In the genomic region with DNA sequence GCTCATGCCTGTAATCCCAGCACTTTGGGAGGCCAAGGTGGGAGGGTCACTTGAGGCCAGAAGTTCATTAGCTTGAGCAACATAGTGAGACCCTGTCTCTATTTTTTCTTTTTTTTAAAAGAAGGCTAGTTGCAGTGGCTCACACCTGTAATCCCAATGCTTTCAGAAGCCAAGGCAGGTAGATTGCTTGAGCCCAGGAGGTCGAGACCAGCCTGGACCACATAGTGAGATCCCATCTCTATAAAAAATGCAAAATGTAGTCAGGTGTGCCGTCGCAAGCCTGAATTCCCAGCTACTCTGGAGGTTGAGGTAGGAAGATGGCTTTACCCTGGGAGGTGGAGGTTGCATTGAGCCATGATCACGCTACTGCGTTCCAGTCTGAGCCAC, we compare ENCODE assay signal across 24 cellular contexts. TPM values are rescaled to one million over a fixed set of nuclear protein-coding genes. Genes with fewer than 3 reads are reported as not detected.
DNase-seq lines count a peak whose midpoint lies in the region; ATAC-seq, FAIRE-seq and TF ChIP-seq lines count a peak whose summit lies in the region.
"Had no signal": no experiment of that assay in that cellular context is flagged by ENCODE, and none has a peak within 500 bp of the region (broad histone marks: within the 10 kb centered on the region; RNA-seq: fewer than 3 reads in every experiment).

No MANE protein-coding gene starts in this region.

- intact Hi-C loops in HepG2 (cut with micrococcal nuclease; ENCODE audit: unreplicated experiment) = no loop called here
- intact Hi-C loops in right lobe of liver (cut with DNase I) = no loop called here

- H4K8ac ChIP-seq in neuronal stem cell (ENCODE audit: low read depth, low read length) = no peak overlapping the region

- H3K23ac ChIP-seq in neuronal stem cell (ENCODE audit: low read depth, low read length, poor library complexity) = no peak overlapping the region

- peak overlapping the region; percentile 77 for H2AK5ac ChIP-seq in neuronal stem cell (ENCODE audit: low read depth, low read length)

- TF ChIP-seq CTCF in HepG2 (CRISPR knock-in tag; IDR thresholded peaks at IDR 0.05) (no peak), right lobe of liver (IDR thresholded peaks at IDR 0.05) (no peak), brain (conservative IDR thresholded peaks at IDR 0.05) (no peak)

- H3K4me2 ChIP-seq in HepG2 (ENCODE audit: low read depth, low read length) (no peak overlapping the region), neuronal stem cell (ENCODE audit: insufficient read depth, low read length, poor library complexity, severe bottlenecking) (no peak overlapping the region)
- H3K4me2 ChIP-seq: BLaER1, GM23338 had no signal

- H3K4ac ChIP-seq in neuronal stem cell (ENCODE audit: low read length) = no peak overlapping the region

- no TSS peak for BruUV-seq in HepG2 (replicated peaks; lab: Mats Ljungman, UMichigan)

- H2BK12ac ChIP-seq in neuronal stem cell (ENCODE audit: low read length) = no peak overlapping the region

- H3K36me3 ChIP-seq in HepG2 (replicated peaks in 1 of 2; ENCODE audit: control insufficient read depth in 1 of 2, insufficient read depth in 2 of 2, low read length in 2 of 2) (no peaks in the 10 kb centered on the region), right lobe of liver (no peaks in the 10 kb centered on the region), neuronal stem cell (replicated peaks in 1 of 2; ENCODE audit: control insufficient read depth in 2 of 2, insufficient read depth in 2 of 2, low read length in 2 of 2) (peaks cover 2 to 12% of the 10 kb centered on the region in 2 donors)
- H3K36me3 ChIP-seq: BLaER1, HAP-1 had no signal

- no peak overlapping the region for H3K27ac ChIP-seq in HepG2 (ENCODE audit: extremely low read length, insufficient read depth, low read length)
- no peak overlapping the region for H3K27ac ChIP-seq in right lobe of liver
- H3K27ac ChIP-seq in neuronal stem cell (replicated peaks; ENCODE audit: low read length) = no peak overlapping the region
- H3K27ac ChIP-seq: BLaER1, C4-2B had no signal

- peaks cover 5% of the 10 kb centered on the region for H3K79me1 ChIP-seq in neuronal stem cell (ENCODE audit: low read depth, low read length)

- H3K4me1 ChIP-seq in HepG2 (ENCODE audit: insufficient read depth, low read length) (peaks cover 53% of the 10 kb centered on the region), right lobe of liver (peaks cover 0 to 9% (median 3%) of the 10 kb centered on the region in 4 donors), neuronal stem cell (ENCODE audit: control insufficient read depth in 2 of 2, insufficient read depth in 1 of 2, low read depth in 1 of 2, low read length in 2 of 2) (peaks cover 31 to 36% of the 10 kb centered on the region in 2 donors)
- H3K4me1 ChIP-seq: Caco-2, HAP-1 had no signal

- TF ChIP-seq POLR2A in HepG2 (IDR thresholded peaks at IDR 0.05; ENCODE audit: insufficient read depth in 1 of 2, low read depth in 2 of 2, low read length in 2 of 2) = no peak
- no peak for TF ChIP-seq POLR2A in right lobe of liver (IDR thresholded peaks at IDR 0.05)

- 53% methylated on average over 5 of the region's 5 CpGs for WGBS in HepG2 (ENCODE audit: low lambda C conversion rate)
- WGBS in right lobe of liver (ENCODE audit: insufficient coverage, low coverage, low lambda C conversion rate, missing lambda C conversion rate) = 88% methylated on average over 3 of the region's 5 CpGs
- WGBS in neuronal stem cell (ENCODE audit: extremely low coverage in 2 of 2, insufficient read length in 2 of 2, insufficient replicate concordance in 1 of 2), 2 donors = no CpG with 5 or more reads among the region's 5 CpGs

- no peak overlapping the region for H3K18ac ChIP-seq in neuronal stem cell (ENCODE audit: low read length)

- H3K36me3 Mint-ChIP-seq in T-helper 17 cell (ENCODE audit: low read depth) = no peaks in the 10 kb centered on the region
- peaks cover 43% of the 10 kb centered on the region for H3K36me3 Mint-ChIP-seq in brain
- H3K36me3 Mint-ChIP-seq: CD4-positive, CD25-positive, alpha-beta regulatory T cell; CD8-positive, alpha-beta T cell had no signal

- TF ChIP-seq RAD21 in HepG2 (CRISPR knock-in tag; IDR thresholded peaks at IDR 0.05) = no peak

- H3K9ac ChIP-seq in HepG2 (ENCODE audit: insufficient read depth, low read depth, low read length) (no peak overlapping the region), neuronal stem cell (ENCODE audit: low read depth, low read length, poor library complexity) (no peak overlapping the region)
- H3K9ac ChIP-seq: BLaER1 had no signal

- H3K27me3 ChIP-seq in HepG2 (ENCODE audit: control insufficient read depth in 1 of 2, insufficient read depth in 2 of 2, low read length in 2 of 2) (peaks cover 1 to 17% of the 10 kb centered on the region in 2 experiments; a peak in 4 of 5 replicates), right lobe of liver (no peaks in the 10 kb centered on the region), neuronal stem cell (ENCODE audit: control insufficient read depth in 3 of 3, insufficient read depth in 3 of 3, low read depth in 1 of 3, low read length in 3 of 3) (no peaks in the 10 kb centered on the region)

- FAIRE-seq in HepG2 (lab: Jason Lieb, UNC) = no peak
- FAIRE-seq: GM12878, GM19239, H54 had no signal

- ATAC-seq in HepG2 = no peak
- ATAC-seq in right lobe of liver = no peak
- ATAC-seq in T-helper 17 cell = no peak
- ATAC-seq in GM19455 (IDR thresholded peaks at IDR 0.05; ENCODE audit: unreplicated experiment) = no peak
- no peak for ATAC-seq in HG03039 (IDR thresholded peaks at IDR 0.05; ENCODE audit: unreplicated experiment)
- ATAC-seq: CD8-positive, alpha-beta T cell; GM12878; GM23338 had no signal

- H2BK120ac ChIP-seq in neuronal stem cell (ENCODE audit: low read depth, low read length) = peak overlapping the region; percentile 98

- H3K79me2 ChIP-seq in HepG2 (ENCODE audit: insufficient read depth, low read length) = no peaks in the 10 kb centered on the region

- no peaks in the 10 kb centered on the region for H3K9me3 Mint-ChIP-seq in brain
- H3K9me3 Mint-ChIP-seq: CD4-positive, CD25-positive, alpha-beta regulatory T cell; CD8-positive, alpha-beta T cell; GM23338 had no signal

- H2AFZ ChIP-seq in HepG2 (ENCODE audit: low read length) (no peak overlapping the region), neuronal stem cell (ENCODE audit: low read length) (no peak overlapping the region)
- H2AFZ ChIP-seq: GM23338 had no signal

- DNase-seq in HepG2 (ENCODE audit: low spot score) (no peak), right lobe of liver (no peak), T-helper 17 cell (no peak), neuronal stem cell (ENCODE audit: low spot score) (no peak), AG08395 (ENCODE audit: low spot score) (no peak)
- DNase-seq: Caco-2; CD4-positive, CD25-positive, alpha-beta regulatory T cell; CD8-positive, alpha-beta T cell; DMS 273 treated with DMSO at 0.1 percent for 48 hours; DMS79; EL; GDM1 had no signal

- H3K27ac Mint-ChIP-seq in T-helper 17 cell (peak overlapping the region; percentile 70), brain (peak overlapping the region in 4 of 5 experiments; percentile 69 to 100 (median 84))
- H3K27ac Mint-ChIP-seq: B cell; CD4-positive, CD25-positive, alpha-beta regulatory T cell; CD8-positive, alpha-beta T cell; GM23338 had no signal

- no peak overlapping the region for H4K91ac ChIP-seq in neuronal stem cell (ENCODE audit: low read depth, low read length, poor library complexity)

- no peak overlapping the region for H3K4me3 Mint-ChIP-seq in T-helper 17 cell
- no peak overlapping the region for H3K4me3 Mint-ChIP-seq in brain
- H3K4me3 Mint-ChIP-seq: B cell; CD4-positive, CD25-positive, alpha-beta regulatory T cell; CD8-positive, alpha-beta T cell; GM23338 had no signal

- H4K20me1 ChIP-seq in HepG2 (ENCODE audit: insufficient read depth, low read length) = no peaks in the 10 kb centered on the region
- H4K20me1 ChIP-seq: BLaER1 had no signal

- H2BK15ac ChIP-seq in neuronal stem cell (ENCODE audit: low read length) = peak overlapping the region; percentile 76

- H3K4me1 Mint-ChIP-seq in T-helper 17 cell (peaks cover 17% of the 10 kb centered on the region), brain (peaks cover 58% of the 10 kb centered on the region)

- H3K4me3 ChIP-seq in HepG2 (replicated peaks in 1 of 3; ENCODE audit: insufficient read depth in 1 of 3, low read depth in 2 of 3, low read length in 3 of 3) (no peak overlapping the region), right lobe of liver (no peak overlapping the region), neuronal stem cell (ENCODE audit: low read length in 2 of 2) (no peak overlapping the region)
- H3K4me3 ChIP-seq: BLaER1, GM12878, GM23338, HAP-1 had no signal

- H3K9me3 ChIP-seq in HepG2 (ENCODE audit: low read length) (no peaks in the 10 kb centered on the region), right lobe of liver (no peaks in the 10 kb centered on the region), T-helper 17 cell (ENCODE audit: control insufficient read depth, low read length, poor library complexity, severe bottlenecking) (no peaks in the 10 kb centered on the region), neuronal stem cell (replicated peaks in 1 of 2; ENCODE audit: control insufficient read depth in 2 of 2, insufficient read depth in 1 of 2, low read depth in 1 of 2, low read length in 2 of 2) (no peaks in the 10 kb centered on the region)
- H3K9me3 ChIP-seq: BLaER1, Caco-2, HAP-1 had no signal

- CTCF ChIA-PET in HepG2 (lab: Yijun Ruan, JAX; ENCODE audit: low intra/inter-chr PET ratio, low total read pairs) = interaction anchor here (1.2 kb wide), 1 partner anchor 68 kb away, joined by 3 read pairs; no protein-coding TSS in a partner anchor

- H2BK5ac ChIP-seq in neuronal stem cell (ENCODE audit: low read length) = peak overlapping the region; percentile 71

- TF ChIP-seq EP300 in HepG2 (IDR thresholded peaks at IDR 0.05; ENCODE audit: low read depth in 2 of 2, low read length in 2 of 2) (no peak), HepG2 (CRISPR knock-in tag; IDR thresholded peaks at IDR 0.05; ENCODE audit: borderline replicate concordance) (no peak)

- H3K27me3 Mint-ChIP-seq in T-helper 17 cell (no peaks in the 10 kb centered on the region), brain (no peaks in the 10 kb centered on the region)

- in situ Hi-C loops in HepG2 (cut with HindIII; ENCODE audit: extremely low pct_ligation_motif_present, low pct_unique_long_range_greater_than_20kb) = no loop called here

- H3K14ac ChIP-seq in neuronal stem cell (ENCODE audit: low read length) = no peak overlapping the region

- POLR2A ChIA-PET in HepG2 (lab: Yijun Ruan, JAX) = no interaction called here

RNA-seq across cellular contexts. Expression of gene NYAP1, which starts 7.5 kb away (rescaled TPM):
- total RNA-seq in HepG2 (2016; rRNA removed; fragmentation: Illumina TruSeq; extraction: Trizol) = 0.15 TPM in 2 replicates
- not detected in 2 replicates for total RNA-seq in HepG2 (2016; cell fraction: cytosol; rRNA removed; fragmentation: Illumina TruSeq; extraction: Trizol; ENCODE audit: low read depth)
- 0.09 and 0.26 TPM in 2 replicates for total RNA-seq in HepG2 (2016; cell fraction: insoluble cytoplasmic fraction; rRNA removed; fragmentation: Illumina TruSeq; extraction: Trizol)
- total RNA-seq in HepG2 (2016; cell fraction: membrane; rRNA removed; fragmentation: Illumina TruSeq; extraction: Trizol) = 0.55 TPM in 1 of 2 replicates, not detected in the other
- total RNA-seq in HepG2 (2016; cell fraction: nucleus; rRNA removed; fragmentation: Illumina TruSeq; extraction: Trizol) = 0.09 and 0.22 TPM in 2 replicates
- 0.46 and 0.76 TPM in 2 replicates for polyA plus RNA-seq in HepG2 (2011; rRNA removed)
- polyA plus RNA-seq in HepG2 (2011; cell fraction: cytosol; rRNA removed) = 0.44 and 0.70 TPM in 2 replicates
- polyA plus RNA-seq in HepG2 (2011; cell fraction: nucleus; rRNA removed) = 2.4 and 2.9 TPM in 2 replicates
- 0.60 and 0.88 TPM in 2 replicates for polyA plus RNA-seq in HepG2 (2012)
- 0.07 and 0.09 TPM in 2 replicates for polyA plus RNA-seq in HepG2 (2016; cell fraction: cytosol; fragmentation: Illumina TruSeq; extraction: Trizol; ENCODE audit: low read depth)
- 0.08 TPM in 1 of 2 replicates, not detected in the other for polyA plus RNA-seq in HepG2 (2016; cell fraction: insoluble cytoplasmic fraction; fragmentation: Illumina TruSeq; extraction: Trizol; ENCODE audit: low read depth)
- polyA plus RNA-seq in HepG2 (2016; cell fraction: membrane; fragmentation: Illumina TruSeq; extraction: Trizol; ENCODE audit: low read depth) = 0.07 TPM in 1 of 2 replicates, not detected in the other
- 0.77 and 0.83 TPM in 2 replicates for polyA plus RNA-seq in HepG2 (2016; cell fraction: nucleus; fragmentation: Illumina TruSeq; extraction: Trizol; ENCODE audit: insufficient read depth, low read depth)
- polyA minus RNA-seq in HepG2 (2011; rRNA and poly(A)+ RNA removed; ENCODE audit: low replicate concordance) = 0.62 TPM in 1 of 2 replicates, not detected in the other
- polyA minus RNA-seq in HepG2 (2011; cell fraction: cytosol; rRNA and poly(A)+ RNA removed) = 0.53 and 0.99 TPM in 2 replicates
- polyA minus RNA-seq in HepG2 (2011; cell fraction: nucleus; rRNA and poly(A)+ RNA removed) = 0.62 and 0.64 TPM in 2 replicates
- total RNA-seq in right lobe of liver = under 1 TPM; 0.06 to 0.74 (median 0.32) TPM
- 1 to 10 TPM; 1.3 TPM for total RNA-seq in T-helper 17 cell
- polyA plus RNA-seq in brain (ENCODE audit: insufficient read depth, low read depth, low replicate concordance) = 20.8 TPM
- polyA plus RNA-seq in neuronal stem cell (2013, experiment 1 of 2) = 4.4 TPM
- polyA plus RNA-seq in neuronal stem cell (2013, experiment 2 of 2) = 4.5 TPM
- total RNA-seq: A172, B cell had no signal
- polyA plus RNA-seq: CD4-positive, CD25-positive, alpha-beta regulatory T cell had no signal

RNA-seq across cellular contexts. Expression of gene TSC22D4, which starts 12.2 kb away (rescaled TPM):
- 6.3 and 7.7 TPM in 2 replicates for total RNA-seq in HepG2 (2016; rRNA removed; fragmentation: Illumina TruSeq; extraction: Trizol)
- total RNA-seq in HepG2 (2016; cell fraction: cytosol; rRNA removed; fragmentation: Illumina TruSeq; extraction: Trizol; ENCODE audit: low read depth) = 2.6 and 2.9 TPM in 2 replicates
- total RNA-seq in HepG2 (2016; cell fraction: insoluble cytoplasmic fraction; rRNA removed; fragmentation: Illumina TruSeq; extraction: Trizol) = 5.6 and 7.4 TPM in 2 replicates
- total RNA-seq in HepG2 (2016; cell fraction: membrane; rRNA removed; fragmentation: Illumina TruSeq; extraction: Trizol) = 4.7 and 8.1 TPM in 2 replicates
- 4.4 and 5.5 TPM in 2 replicates for total RNA-seq in HepG2 (2016; cell fraction: nucleus; rRNA removed; fragmentation: Illumina TruSeq; extraction: Trizol)
- polyA plus RNA-seq in HepG2 (2011; rRNA removed) = 8.7 and 10.1 TPM in 2 replicates
- 6.5 and 10.9 TPM in 2 replicates for polyA plus RNA-seq in HepG2 (2011; cell fraction: cytosol; rRNA removed)
- 17.7 and 20.7 TPM in 2 replicates for polyA plus RNA-seq in HepG2 (2011; cell fraction: nucleus; rRNA removed)
- polyA plus RNA-seq in HepG2 (2012) = 6.9 and 11.5 TPM in 2 replicates
- 2.7 and 4.0 TPM in 2 replicates for polyA plus RNA-seq in HepG2 (2016; cell fraction: cytosol; fragmentation: Illumina TruSeq; extraction: Trizol; ENCODE audit: low read depth)
- 10.1 and 11.1 TPM in 2 replicates for polyA plus RNA-seq in HepG2 (2016; cell fraction: insoluble cytoplasmic fraction; fragmentation: Illumina TruSeq; extraction: Trizol; ENCODE audit: low read depth)
- polyA plus RNA-seq in HepG2 (2016; cell fraction: membrane; fragmentation: Illumina TruSeq; extraction: Trizol; ENCODE audit: low read depth) = 6.2 and 8.1 TPM in 2 replicates
- 13.1 and 14.8 TPM in 2 replicates for polyA plus RNA-seq in HepG2 (2016; cell fraction: nucleus; fragmentation: Illumina TruSeq; extraction: Trizol; ENCODE audit: insufficient read depth, low read depth)
- polyA minus RNA-seq in HepG2 (2011; rRNA and poly(A)+ RNA removed; ENCODE audit: low replicate concordance) = 9.9 and 13.8 TPM in 2 replicates
- 7.0 and 9.1 TPM in 2 replicates for polyA minus RNA-seq in HepG2 (2011; cell fraction: cytosol; rRNA and poly(A)+ RNA removed)
- polyA minus RNA-seq in HepG2 (2011; cell fraction: nucleus; rRNA and poly(A)+ RNA removed) = 3.0 and 4.5 TPM in 2 replicates
- 10 to 100 TPM; 12.5 to 20.5 (median 17.0) TPM for total RNA-seq in right lobe of liver
- total RNA-seq in T-helper 17 cell = 100 to 1,000 TPM in 1 of 2 donors, 10 to 100 TPM in 1; 94.7 to 104 TPM
- 383 TPM for polyA plus RNA-seq in brain (ENCODE audit: insufficient read depth, low read depth, low replicate concordance)
- polyA plus RNA-seq in neuronal stem cell (2013, experiment 1 of 2) = 17.3 TPM
- 16.1 TPM for polyA plus RNA-seq in neuronal stem cell (2013, experiment 2 of 2)

RNA-seq across cellular contexts. Expression of gene SPACDR, which starts 27.1 kb away (rescaled TPM):
- total RNA-seq in HepG2 (2016; rRNA removed; fragmentation: Illumina TruSeq; extraction: Trizol) (not detected in 2 replicates), right lobe of liver (not detected), T-helper 17 cell (1 to 10 TPM; 1.4 to 1.7 TPM)
- not detected in 2 replicates for total RNA-seq in HepG2 (2016; cell fraction: cytosol; rRNA removed; fragmentation: Illumina TruSeq; extraction: Trizol; ENCODE audit: low read depth)
- total RNA-seq in HepG2 (2016; cell fraction: insoluble cytoplasmic fraction; rRNA removed; fragmentation: Illumina TruSeq; extraction: Trizol) = 0.15 TPM in 1 of 2 replicates, not detected in the other
- total RNA-seq in HepG2 (2016; cell fraction: membrane; rRNA removed; fragmentation: Illumina TruSeq; extraction: Trizol) = not detected in 2 replicates
- total RNA-seq in HepG2 (2016; cell fraction: nucleus; rRNA removed; fragmentation: Illumina TruSeq; extraction: Trizol) = not detected in 2 replicates
- polyA plus RNA-seq in HepG2 (2011; rRNA removed) (0.24 and 0.41 TPM in 2 replicates), brain (ENCODE audit: insufficient read depth, low read depth, low replicate concordance) (1.6 TPM)
- 0.16 TPM in 1 of 2 replicates, not detected in the other for polyA plus RNA-seq in HepG2 (2011; cell fraction: cytosol; rRNA removed)
- polyA plus RNA-seq in HepG2 (2011; cell fraction: nucleus; rRNA removed) = 0.55 and 0.99 TPM in 2 replicates
- polyA plus RNA-seq in HepG2 (2012) = 0.20 TPM in 1 of 2 replicates, not detected in the other
- not detected in 2 replicates for polyA plus RNA-seq in HepG2 (2016; cell fraction: cytosol; fragmentation: Illumina TruSeq; extraction: Trizol; ENCODE audit: low read depth)
- polyA plus RNA-seq in HepG2 (2016; cell fraction: insoluble cytoplasmic fraction; fragmentation: Illumina TruSeq; extraction: Trizol; ENCODE audit: low read depth) = not detected in 2 replicates
- 0.26 TPM in 1 of 2 replicates, not detected in the other for polyA plus RNA-seq in HepG2 (2016; cell fraction: membrane; fragmentation: Illumina TruSeq; extraction: Trizol; ENCODE audit: low read depth)
- not detected in 2 replicates for polyA plus RNA-seq in HepG2 (2016; cell fraction: nucleus; fragmentation: Illumina TruSeq; extraction: Trizol; ENCODE audit: insufficient read depth, low read depth)
- polyA minus RNA-seq in HepG2 (2011; rRNA and poly(A)+ RNA removed; ENCODE audit: low replicate concordance) = 0.14 and 0.65 TPM in 2 replicates
- polyA minus RNA-seq in HepG2 (2011; cell fraction: cytosol; rRNA and poly(A)+ RNA removed) = not detected in 2 replicates
- polyA minus RNA-seq in HepG2 (2011; cell fraction: nucleus; rRNA and poly(A)+ RNA removed) = not detected in 2 replicates
- polyA plus RNA-seq in neuronal stem cell (2013, experiment 1 of 2) = 1.6 TPM
- polyA plus RNA-seq in neuronal stem cell (2013, experiment 2 of 2) = 1.2 TPM

RNA-seq across cellular contexts. Expression of gene AGFG2, which starts 47.8 kb away (rescaled TPM):
- total RNA-seq in HepG2 (2016; rRNA removed; fragmentation: Illumina TruSeq; extraction: Trizol) = 117 and 132 TPM in 2 replicates
- total RNA-seq in HepG2 (2016; cell fraction: cytosol; rRNA removed; fragmentation: Illumina TruSeq; extraction: Trizol; ENCODE audit: low read depth) = 31.9 and 33.3 TPM in 2 replicates
- 111 and 137 TPM in 2 replicates for total RNA-seq in HepG2 (2016; cell fraction: insoluble cytoplasmic fraction; rRNA removed; fragmentation: Illumina TruSeq; extraction: Trizol)
- 66.9 and 73.0 TPM in 2 replicates for total RNA-seq in HepG2 (2016; cell fraction: membrane; rRNA removed; fragmentation: Illumina TruSeq; extraction: Trizol)
- 58.2 and 67.9 TPM in 2 replicates for total RNA-seq in HepG2 (2016; cell fraction: nucleus; rRNA removed; fragmentation: Illumina TruSeq; extraction: Trizol)
- polyA plus RNA-seq in HepG2 (2011; rRNA removed) = 125 and 127 TPM in 2 replicates
- polyA plus RNA-seq in HepG2 (2011; cell fraction: cytosol; rRNA removed) = 56.3 and 126 TPM in 2 replicates
- 211 and 341 TPM in 2 replicates for polyA plus RNA-seq in HepG2 (2011; cell fraction: nucleus; rRNA removed)
- 63.5 and 68.9 TPM in 2 replicates for polyA plus RNA-seq in HepG2 (2012)
- polyA plus RNA-seq in HepG2 (2016; cell fraction: cytosol; fragmentation: Illumina TruSeq; extraction: Trizol; ENCODE audit: low read depth) = 20.7 and 23.5 TPM in 2 replicates
- 136 and 157 TPM in 2 replicates for polyA plus RNA-seq in HepG2 (2016; cell fraction: insoluble cytoplasmic fraction; fragmentation: Illumina TruSeq; extraction: Trizol; ENCODE audit: low read depth)
- 44.8 and 50.5 TPM in 2 replicates for polyA plus RNA-seq in HepG2 (2016; cell fraction: membrane; fragmentation: Illumina TruSeq; extraction: Trizol; ENCODE audit: low read depth)
- polyA plus RNA-seq in HepG2 (2016; cell fraction: nucleus; fragmentation: Illumina TruSeq; extraction: Trizol; ENCODE audit: insufficient read depth, low read depth) = 131 TPM in 2 replicates
- polyA minus RNA-seq in HepG2 (2011; rRNA and poly(A)+ RNA removed; ENCODE audit: low replicate concordance) = 24.8 and 334 TPM in 2 replicates
- 131 and 176 TPM in 2 replicates for polyA minus RNA-seq in HepG2 (2011; cell fraction: cytosol; rRNA and poly(A)+ RNA removed)
- 107 and 124 TPM in 2 replicates for polyA minus RNA-seq in HepG2 (2011; cell fraction: nucleus; rRNA and poly(A)+ RNA removed)
- total RNA-seq in right lobe of liver = 10 to 100 TPM; 52.9 to 86.3 (median 69.8) TPM
- total RNA-seq in T-helper 17 cell = 10 to 100 TPM; 33.1 to 45.9 TPM
- polyA plus RNA-seq in brain (ENCODE audit: insufficient read depth, low read depth, low replicate concordance) = 44.8 TPM
- 3.2 TPM for polyA plus RNA-seq in neuronal stem cell (2013, experiment 1 of 2)
- 4.6 TPM for polyA plus RNA-seq in neuronal stem cell (2013, experiment 2 of 2)

RNA-seq across cellular contexts. Expression of gene PPP1R35, which starts 54.9 kb away (rescaled TPM):
- total RNA-seq in HepG2 (2016; rRNA removed; fragmentation: Illumina TruSeq; extraction: Trizol) = 16.7 and 24.8 TPM in 2 replicates
- 16.5 and 21.7 TPM in 2 replicates for total RNA-seq in HepG2 (2016; cell fraction: cytosol; rRNA removed; fragmentation: Illumina TruSeq; extraction: Trizol; ENCODE audit: low read depth)
- total RNA-seq in HepG2 (2016; cell fraction: insoluble cytoplasmic fraction; rRNA removed; fragmentation: Illumina TruSeq; extraction: Trizol) = 19.3 and 24.7 TPM in 2 replicates
- total RNA-seq in HepG2 (2016; cell fraction: membrane; rRNA removed; fragmentation: Illumina TruSeq; extraction: Trizol) = 16.5 and 20.1 TPM in 2 replicates
- 13.8 and 17.9 TPM in 2 replicates for total RNA-seq in HepG2 (2016; cell fraction: nucleus; rRNA removed; fragmentation: Illumina TruSeq; extraction: Trizol)
- 26.4 and 29.0 TPM in 2 replicates for polyA plus RNA-seq in HepG2 (2011; rRNA removed)
- polyA plus RNA-seq in HepG2 (2011; cell fraction: cytosol; rRNA removed) = 18.0 and 33.0 TPM in 2 replicates
- polyA plus RNA-seq in HepG2 (2011; cell fraction: nucleus; rRNA removed) = 102 and 127 TPM in 2 replicates
- polyA plus RNA-seq in HepG2 (2012) = 17.6 and 20.1 TPM in 2 replicates
- polyA plus RNA-seq in HepG2 (2016; cell fraction: cytosol; fragmentation: Illumina TruSeq; extraction: Trizol; ENCODE audit: low read depth) = 16.5 and 23.2 TPM in 2 replicates
- 21.3 TPM in 2 replicates for polyA plus RNA-seq in HepG2 (2016; cell fraction: insoluble cytoplasmic fraction; fragmentation: Illumina TruSeq; extraction: Trizol; ENCODE audit: low read depth)
- polyA plus RNA-seq in HepG2 (2016; cell fraction: membrane; fragmentation: Illumina TruSeq; extraction: Trizol; ENCODE audit: low read depth) = 13.7 and 17.5 TPM in 2 replicates
- polyA plus RNA-seq in HepG2 (2016; cell fraction: nucleus; fragmentation: Illumina TruSeq; extraction: Trizol; ENCODE audit: insufficient read depth, low read depth) = 39.6 and 40.4 TPM in 2 replicates
- polyA minus RNA-seq in HepG2 (2011; rRNA and poly(A)+ RNA removed; ENCODE audit: low replicate concordance) = 13.2 and 24.1 TPM in 2 replicates
- polyA minus RNA-seq in HepG2 (2011; cell fraction: cytosol; rRNA and poly(A)+ RNA removed) = 10.6 and 13.9 TPM in 2 replicates
- 7.1 and 7.3 TPM in 2 replicates for polyA minus RNA-seq in HepG2 (2011; cell fraction: nucleus; rRNA and poly(A)+ RNA removed)
- 10 to 100 TPM in 5 of 6 experiments, 1 to 10 TPM in 1; 9.8 to 26.8 (median 13.2) TPM for total RNA-seq in right lobe of liver
- 10 to 100 TPM; 45.2 to 48.1 TPM for total RNA-seq in T-helper 17 cell
- polyA plus RNA-seq in brain (ENCODE audit: insufficient read depth, low read depth, low replicate concordance) = 34.4 TPM
- 72.3 TPM for polyA plus RNA-seq in neuronal stem cell (2013, experiment 1 of 2)
- polyA plus RNA-seq in neuronal stem cell (2013, experiment 2 of 2) = 69.0 TPM

Comparison
In these comparisons a context has a peak if more than half of its experiments do, and no peak if none do; other contexts are left out.
1. RNA of gene TSC22D4, which starts 12.2 kb away (total RNA-seq): 94.7 to 104 TPM in T-helper 17 cell; 12.5 to 20.5 TPM in right lobe of liver and 2.6 to 8.1 TPM in HepG2; every median in the first group is over 4 times any median in the second.